ENCODE assay signal across 34 cellular contexts in genomic region chr2:227815066-227815465, GRCh38. TPM values are rescaled to one million over a fixed set of nuclear protein-coding genes. Genes with fewer than 3 reads are reported as not detected.
DNase-seq lines count a peak whose midpoint lies in the region; ATAC-seq and TF ChIP-seq lines count a peak whose summit lies in the region.
"Had no signal": no experiment of that assay in that cellular context is flagged by ENCODE, and none has a peak within 500 bp of the region (broad histone marks: within the 10 kb centered on the region; RNA-seq: fewer than 3 reads in every experiment).

No MANE protein-coding gene starts in this region.

- H3K4me1 ChIP-seq in CD4-positive, CD25-positive, alpha-beta regulatory T cell (ENCODE audit: control insufficient read depth, insufficient read depth, low read length, poor library complexity, severe bottlenecking) = peaks cover 10% of the 10 kb centered on the region
- H3K4me1 ChIP-seq in adipocyte (ENCODE audit: control insufficient read depth, insufficient read depth, low read length) = peaks cover 30% of the 10 kb centered on the region
- H3K4me1 ChIP-seq: prostate gland had no signal

- H3K9me3 ChIP-seq in CD4-positive, CD25-positive, alpha-beta regulatory T cell (ENCODE audit: control insufficient read depth in 2 of 2, low read length in 2 of 2) = no peaks in the 10 kb centered on the region
- no peaks in the 10 kb centered on the region for H3K9me3 ChIP-seq in adipocyte (ENCODE audit: control insufficient read depth, low read length)
- H3K9me3 ChIP-seq: heart left ventricle, prostate gland, suprapubic skin had no signal

- peaks cover 25% of the 10 kb centered on the region for H3K4me1 Mint-ChIP-seq in activated CD4-positive, alpha-beta T cell treated with anti-CD3 and anti-CD28 coated beads for 36 hours
- H3K4me1 Mint-ChIP-seq in activated CD4-positive, alpha-beta T cell treated with anti-CD3 and anti-CD28 coated beads, Interleukin-2, amount 10 ng/mL, durations not matched to agents 7 days and 5 days = peaks cover 7% of the 10 kb centered on the region
- peaks cover 3 to 30% (median 18%) of the 10 kb centered on the region in 4 donors for H3K4me1 Mint-ChIP-seq in CD4-positive, CD25-positive, alpha-beta regulatory T cell
- H3K4me1 Mint-ChIP-seq: stimulated activated memory B cell treated with anti-CD40 and anti-IgM and Interleukin-4, amounts not matched to agents 10 μg/mL and 1 μg/mL and 100 μg/mL, for 72 hours had no signal

- H3K27me3 ChIP-seq in CD4-positive, CD25-positive, alpha-beta regulatory T cell (ENCODE audit: control insufficient read depth, insufficient read depth, low read length) = no peaks in the 10 kb centered on the region
- H3K27me3 ChIP-seq in adipocyte (replicated peaks; ENCODE audit: control insufficient read depth, insufficient read depth, low read length) = no peaks in the 10 kb centered on the region
- H3K27me3 ChIP-seq: foreskin keratinocyte had no signal

- H3K4me3 Mint-ChIP-seq in activated CD4-positive, alpha-beta T cell treated with anti-CD3 and anti-CD28 coated beads for 36 hours = peak overlapping the region; percentile 40
- no peak overlapping the region for H3K4me3 Mint-ChIP-seq in activated CD4-positive, alpha-beta T cell treated with anti-CD3 and anti-CD28 coated beads, Interleukin-2, amount 10 ng/mL, durations not matched to agents 7 days and 5 days
- H3K4me3 Mint-ChIP-seq in CD4-positive, CD25-positive, alpha-beta regulatory T cell = peak overlapping the region in 2 of 4 donors; percentile 41 to 63
- H3K4me3 Mint-ChIP-seq: activated T-helper 1 cell treated with anti-CD3 and anti-CD28 coated beads, Interleukin-12 subunit alpha, Interleukin-12 subunit beta, Interleukin-2, Interleukin-4 antibody, amounts not matched to agents 30 ng/mL and 10 ng/mL and 1 ng/mL, durations not matched to agents 14 hours and 24 hours and 36 hours; effector memory CD8-positive, alpha-beta T cell; mesothelial cell of epicardium; stimulated activated memory B cell treated with anti-CD40 and anti-IgM and Interleukin-4, amounts not matched to agents 10 μg/mL and 1 μg/mL and 100 μg/mL, for 72 hours had no signal

- no peaks in the 10 kb centered on the region for H3K36me3 Mint-ChIP-seq in activated CD4-positive, alpha-beta T cell treated with anti-CD3 and anti-CD28 coated beads for 36 hours (ENCODE audit: low read depth)
- H3K36me3 Mint-ChIP-seq in activated CD4-positive, alpha-beta T cell treated with anti-CD3 and anti-CD28 coated beads, Interleukin-2, amount 10 ng/mL, durations not matched to agents 7 days and 5 days (ENCODE audit: low read depth) = no peaks in the 10 kb centered on the region
- no peaks in the 10 kb centered on the region for H3K36me3 Mint-ChIP-seq in CD4-positive, CD25-positive, alpha-beta regulatory T cell
- H3K36me3 Mint-ChIP-seq: mesothelial cell of epicardium; stimulated activated memory B cell treated with anti-CD40 and anti-IgM and Interleukin-4, amounts not matched to agents 10 μg/mL and 1 μg/mL and 100 μg/mL, for 72 hours had no signal

- POLR2A ChIA-PET in activated CD4-positive, alpha-beta T cell treated with anti-CD3 and anti-CD28 coated beads for 36 hours (lab: Charles Lee) = no interaction called here
- POLR2A ChIA-PET in activated CD4-positive, alpha-beta T cell treated with anti-CD3 and anti-CD28 coated beads, Interleukin-2, amount 10 ng/mL, durations not matched to agents 7 days and 5 days (lab: Charles Lee) = no interaction called here

- intact Hi-C loops in activated CD4-positive, alpha-beta T cell treated with anti-CD3 and anti-CD28 coated beads for 36 hours (cut with DNase I, micrococcal nuclease) = loop anchor here (5.0 kb wide), 2 partner anchors 47 to 353 kb away; no protein-coding TSS in a partner anchor

- no peak overlapping the region for H3K27ac Mint-ChIP-seq in activated CD4-positive, alpha-beta T cell treated with anti-CD3 and anti-CD28 coated beads for 36 hours
- no peak overlapping the region for H3K27ac Mint-ChIP-seq in activated CD4-positive, alpha-beta T cell treated with anti-CD3 and anti-CD28 coated beads, Interleukin-2, amount 10 ng/mL, durations not matched to agents 7 days and 5 days
- H3K27ac Mint-ChIP-seq in CD4-positive, CD25-positive, alpha-beta regulatory T cell = no peak overlapping the region
- H3K27ac Mint-ChIP-seq: activated T-helper 1 cell treated with anti-CD3 and anti-CD28 coated beads, Interleukin-12 subunit alpha, Interleukin-12 subunit beta, Interleukin-2, Interleukin-4 antibody, amounts not matched to agents 30 ng/mL and 10 ng/mL and 1 ng/mL, durations not matched to agents 14 hours and 24 hours and 36 hours; mesothelial cell of epicardium; stimulated activated memory B cell treated with anti-CD40 and anti-IgM and Interleukin-4, amounts not matched to agents 10 μg/mL and 1 μg/mL and 100 μg/mL, for 72 hours had no signal

- no peaks in the 10 kb centered on the region for H3K9me3 Mint-ChIP-seq in activated CD4-positive, alpha-beta T cell treated with anti-CD3 and anti-CD28 coated beads for 36 hours (ENCODE audit: low read depth)
- H3K9me3 Mint-ChIP-seq in activated CD4-positive, alpha-beta T cell treated with anti-CD3 and anti-CD28 coated beads, Interleukin-2, amount 10 ng/mL, durations not matched to agents 7 days and 5 days = no peaks in the 10 kb centered on the region
- peaks cover 0 to 2% (median 0%) of the 10 kb centered on the region in 7 donors for H3K9me3 Mint-ChIP-seq in CD4-positive, CD25-positive, alpha-beta regulatory T cell
- H3K9me3 Mint-ChIP-seq: activated T-helper 1 cell treated with anti-CD3 and anti-CD28 coated beads, Interleukin-12 subunit alpha, Interleukin-12 subunit beta, Interleukin-2, Interleukin-4 antibody, amounts not matched to agents 30 ng/mL and 10 ng/mL and 1 ng/mL, durations not matched to agents 14 hours and 24 hours and 36 hours; effector memory CD8-positive, alpha-beta T cell; mesothelial cell of epicardium; stimulated activated memory B cell treated with anti-CD40 and anti-IgM and Interleukin-4, amounts not matched to agents 10 μg/mL and 1 μg/mL and 100 μg/mL, for 72 hours had no signal

- H3K27me3 Mint-ChIP-seq in activated CD4-positive, alpha-beta T cell treated with anti-CD3 and anti-CD28 coated beads for 36 hours = peaks cover 14% of the 10 kb centered on the region
- peaks cover 2% of the 10 kb centered on the region for H3K27me3 Mint-ChIP-seq in activated CD4-positive, alpha-beta T cell treated with anti-CD3 and anti-CD28 coated beads, Interleukin-2, amount 10 ng/mL, durations not matched to agents 7 days and 5 days
- H3K27me3 Mint-ChIP-seq in CD4-positive, CD25-positive, alpha-beta regulatory T cell = peaks cover 4% of the 10 kb centered on the region

- H3K9ac ChIP-seq in adipocyte (ENCODE audit: low read length) = no peak overlapping the region

- ATAC-seq in activated CD4-positive, alpha-beta T cell treated with anti-CD3 and anti-CD28 coated beads for 36 hours = no peak
- ATAC-seq in CD4-positive, CD25-positive, alpha-beta regulatory T cell (ENCODE audit: low read depth in 2 of 2) = no peak
- ATAC-seq in HG02840 (IDR thresholded peaks at IDR 0.05; ENCODE audit: low FRiP score, unreplicated experiment) (no peak), GM21367 (IDR thresholded peaks at IDR 0.05; ENCODE audit: unreplicated experiment) (no peak)
- ATAC-seq: effector memory CD8-positive, alpha-beta T cell; esophagus mucosa; foreskin keratinocyte; heart left ventricle; Panc1; stimulated activated memory B cell treated with anti-CD40 and anti-IgM and Interleukin-4, amounts not matched to agents 10 μg/mL and 1 μg/mL and 100 μg/mL, for 72 hours had no signal

- CTCF ChIA-PET in activated CD4-positive, alpha-beta T cell treated with anti-CD3 and anti-CD28 coated beads for 36 hours (lab: Charles Lee) = interaction anchor here (1.9 kb wide), 1 partner anchor 46 kb away, joined by 4 read pairs; no protein-coding TSS in a partner anchor
- CTCF ChIA-PET in activated CD4-positive, alpha-beta T cell treated with anti-CD3 and anti-CD28 coated beads, Interleukin-2, amount 10 ng/mL, durations not matched to agents 7 days and 5 days (lab: Charles Lee) = no interaction called here

- H3K4me3 ChIP-seq in CD4-positive, CD25-positive, alpha-beta regulatory T cell (ENCODE audit: low read depth, low read length) = peak overlapping the region; percentile 26
- H3K4me3 ChIP-seq in adipocyte (ENCODE audit: low read length) (peak overlapping the region; percentile 76), fibroblast of pulmonary artery (replicated peaks; ENCODE audit: low read depth, low read length) (peak overlapping the region; percentile 65)
- H3K4me3 ChIP-seq: heart left ventricle, prostate gland, suprapubic skin had no signal

- H3K27ac ChIP-seq in CD4-positive, CD25-positive, alpha-beta regulatory T cell (ENCODE audit: insufficient read depth, low read length, poor library complexity, severe bottlenecking) = no peak overlapping the region
- H3K27ac ChIP-seq: 22Rv1, C4-2B, foreskin keratinocyte, heart left ventricle, prostate gland, suprapubic skin, VCaP had no signal

- DNase-seq in activated CD4-positive, alpha-beta T cell treated with anti-CD3 and anti-CD28 coated beads for 36 hours = no peak
- no peak for DNase-seq in activated CD4-positive, alpha-beta T cell treated with anti-CD3 and anti-CD28 coated beads, Interleukin-2, amount 10 ng/mL, durations not matched to agents 7 days and 5 days
- no peak for DNase-seq in CD4-positive, CD25-positive, alpha-beta regulatory T cell
- DNase-seq in adipocyte (ENCODE audit: low read depth) = no peak
- no peak for DNase-seq in fibroblast of pulmonary artery (ENCODE audit: low read depth)
- DNase-seq in DMS 273 treated with DMSO at 0.1 percent for 48 hours (lab: John Stamatoyannopoulos, UW) = no peak
- DNase-seq: activated CD4-positive, alpha-beta T cell treated with anti-CD3 and anti-CD28 coated beads for 48 hours; activated naive CD4-positive, alpha-beta T cell treated with anti-CD3 and anti-CD28 coated beads, Interleukin-2, amount 50 U/mL, for 16 hours; cortex of kidney; effector memory CD8-positive, alpha-beta T cell; foreskin keratinocyte; heart left ventricle; Kasumi-1; NCI-H1417 treated with DMSO at 0.1 percent for 48 hours; NCI-H2081; NCI-H2227 treated with DMSO at 0.1 percent for 48 hours; NCI-H69; SW 1271; T-helper 9 cell had no signal

- TF ChIP-seq CTCF in fibroblast of pulmonary artery (IDR thresholded peaks at IDR 0.05; ENCODE audit: low read length, missing control alignments) = no peak

- H3K36me3 ChIP-seq in CD4-positive, CD25-positive, alpha-beta regulatory T cell (ENCODE audit: control insufficient read depth, insufficient read depth, low read length) = no peaks in the 10 kb centered on the region
- no peaks in the 10 kb centered on the region for H3K36me3 ChIP-seq in adipocyte (ENCODE audit: control insufficient read depth, insufficient read depth, low read length, severe bottlenecking)
- H3K36me3 ChIP-seq: heart left ventricle, prostate gland, suprapubic skin had no signal

RNA-seq across cellular contexts. Expression of gene CCL20, which starts 1.4 kb away (rescaled TPM):
- 10 to 100 TPM in 1 of 2 experiments, 1 to 10 TPM in 1; 7.9 to 16.2 TPM for total RNA-seq in activated CD4-positive, alpha-beta T cell treated with anti-CD3 and anti-CD28 coated beads for 36 hours
- under 1 TPM in 1 of 2 experiments, not detected in 1; 0.37 TPM for total RNA-seq in activated CD4-positive, alpha-beta T cell treated with anti-CD3 and anti-CD28 coated beads, Interleukin-2, amount 10 ng/mL, durations not matched to agents 7 days and 5 days
- 3.7 TPM for total RNA-seq in CD4-positive, CD25-positive, alpha-beta regulatory T cell
- polyA plus RNA-seq in CD4-positive, CD25-positive, alpha-beta regulatory T cell = 1 to 10 TPM in 3 of 4 donors, under 1 TPM in 1; 0.94 to 2.3 (median 2.1) TPM
- total RNA-seq: skeletal muscle tissue had no signal

RNA-seq across cellular contexts. Expression of gene DAW1, which starts 56.4 kb away (rescaled TPM):
- total RNA-seq in activated CD4-positive, alpha-beta T cell treated with anti-CD3 and anti-CD28 coated beads for 36 hours = not detected
- total RNA-seq in activated CD4-positive, alpha-beta T cell treated with anti-CD3 and anti-CD28 coated beads, Interleukin-2, amount 10 ng/mL, durations not matched to agents 7 days and 5 days = not detected
- not detected for total RNA-seq in CD4-positive, CD25-positive, alpha-beta regulatory T cell
- not detected for polyA plus RNA-seq in CD4-positive, CD25-positive, alpha-beta regulatory T cell
- total RNA-seq: activated T-helper 1 cell treated with anti-CD3 and anti-CD28 coated beads, Interleukin-12 subunit alpha, Interleukin-12 subunit beta, Interleukin-2, Interleukin-4 antibody, amounts not matched to agents 30 ng/mL and 10 ng/mL and 1 ng/mL, durations not matched to agents 14 hours and 24 hours and 36 hours; esophagus mucosa; kidney epithelial cell; mesothelial cell of epicardium; skeletal muscle tissue; ureter had no signal

Comparison
In these comparisons a context has a peak if more than half of its experiments do, and no peak if none do; other contexts are left out.
1. H3K4me3 ChIP-seq: peak in every context shown above with its lines; median percentile 76 in adipocyte; 65 in fibroblast of pulmonary artery; 26 in CD4-positive, CD25-positive, alpha-beta regulatory T cell.